8 cellular contexts compared by ENCODE assay signal in the genomic region with DNA sequence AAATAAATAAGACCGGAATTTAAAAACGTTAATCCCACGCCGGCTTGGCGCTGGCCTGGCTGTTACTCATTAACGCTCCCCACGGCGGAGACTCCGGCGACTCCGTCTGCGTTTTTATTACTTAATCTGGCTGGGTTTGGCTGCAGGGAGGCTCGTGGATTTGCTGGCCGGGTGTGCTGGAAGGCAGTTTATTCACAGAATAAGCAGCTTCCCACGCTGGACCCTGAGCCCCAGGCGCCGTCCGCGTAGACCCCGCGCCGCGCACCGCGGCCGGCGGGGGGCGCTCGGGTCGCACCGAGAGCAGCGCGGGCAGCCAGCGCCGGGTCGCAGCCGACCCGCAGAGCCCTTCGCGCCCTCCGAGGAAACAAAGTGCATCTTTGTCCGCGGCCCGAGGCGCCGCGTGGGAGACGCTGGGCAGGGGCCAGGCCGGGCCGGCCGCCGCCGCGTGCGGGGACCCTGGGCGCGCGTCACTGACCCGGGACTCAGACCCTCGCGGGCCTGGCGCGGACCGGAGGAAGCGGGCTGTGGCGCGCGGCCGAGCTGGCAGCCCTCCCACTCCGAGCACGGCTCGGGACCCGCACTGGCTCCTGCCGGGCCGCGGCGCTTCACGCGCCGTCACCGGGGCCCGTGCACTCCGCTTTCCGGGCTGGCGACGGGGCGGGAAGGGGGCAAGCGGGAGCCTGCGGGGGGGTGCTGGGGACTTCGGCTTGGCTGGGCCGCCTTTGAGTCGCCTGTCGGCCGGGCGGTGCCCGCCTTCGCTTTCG. TPM values are rescaled to one million over a fixed set of nuclear protein-coding genes. Genes with fewer than 3 reads are reported as not detected.
DNase-seq lines count a peak whose midpoint lies in the region; ATAC-seq, FAIRE-seq and TF ChIP-seq lines count a peak whose summit lies in the region.

No MANE protein-coding gene starts in this region.

- intact Hi-C loops in prostate gland (cut with DNase I): loop anchor here (1.0 to 5.0 kb wide), 4 partner anchors 46 to 336 kb away; partner anchors contain the start of gene RGS10

- DNase-seq in DMS79 treated with DMSO at 0.1 percent for 48 hours (lab: John Stamatoyannopoulos, UW) (peak; percentile 11), HTR-8/SVneo (ENCODE audit: insufficient read length, low spot score) (peak; percentile 58), SW480 (ENCODE audit: low spot score) (peak; percentile 53), amniotic stem cell (lab: John Stamatoyannopoulos, UW) (peak; percentile 34), right atrium auricular region (ENCODE audit: low spot score) (peak; percentile 91), prostate gland (ENCODE audit: low spot score) (peak; percentile 30), urothelium cell line (ENCODE audit: low spot score) (peak; percentile 76)

- H3K4me3 ChIP-seq in right atrium auricular region: peak overlapping the region; percentile 91 to 97
- H3K4me3 ChIP-seq in prostate gland: peak overlapping the region; percentile 72 to 85

- H3K9me3 ChIP-seq in right atrium auricular region (no peaks in the 10 kb centered on the region), prostate gland (no peaks in the 10 kb centered on the region)

- TF ChIP-seq POLR2A in prostate gland (IDR thresholded peaks at IDR 0.05): no peak

- TF ChIP-seq CTCF in right atrium auricular region (IDR thresholded peaks at IDR 0.05) (peak; percentile 86), prostate gland (IDR thresholded peaks at IDR 0.05) (peak; percentile 66 to 90 (median 84))

- H3K36me3 ChIP-seq in right atrium auricular region (no peaks in the 10 kb centered on the region), prostate gland (no peaks in the 10 kb centered on the region)

- peak; percentile 42 for ATAC-seq in GM21381 (IDR thresholded peaks at IDR 0.05; ENCODE audit: unreplicated experiment)

- FAIRE-seq in HTR-8/SVneo (lab: Jason Lieb, UNC): no peak
- no peak for FAIRE-seq in urothelium cell line (lab: Jason Lieb, UNC)

- H3K27ac ChIP-seq in right atrium auricular region (peak overlapping the region; percentile 98), prostate gland (peak overlapping the region; percentile 93 to 94)

- WGBS in prostate gland: under 1% methylated on average over 41 of the region's 98 CpGs

- H3K4me1 ChIP-seq in right atrium auricular region (peaks cover 0 to 35% of the 10 kb centered on the region in 2 donors), prostate gland (replicated peaks) (peaks cover 18% of the 10 kb centered on the region)

- no peaks in the 10 kb centered on the region for H3K27me3 ChIP-seq in right atrium auricular region
- no peaks in the 10 kb centered on the region for H3K27me3 ChIP-seq in prostate gland (replicated peaks; ENCODE audit: insufficient read depth)

RNA-seq across cellular contexts. Expression of gene GRK5, which starts 0.6 kb away (rescaled TPM):
- total RNA-seq in right atrium auricular region: 10 to 100 TPM; 19.2 to 53.8 TPM
- total RNA-seq in prostate gland: 10 to 100 TPM in 1 of 2 donors, 1 to 10 TPM in 1; 4.8 to 10.6 TPM

RNA-seq across cellular contexts. Expression of gene PRDX3, which starts 28.2 kb away (rescaled TPM):
- total RNA-seq in right atrium auricular region: 100 to 1,000 TPM; 168 to 250 TPM
- 100 to 1,000 TPM; 123 to 167 TPM for total RNA-seq in prostate gland

RNA-seq across cellular contexts. Expression of gene SFXN4, which starts 41.3 kb away (rescaled TPM):
- total RNA-seq in right atrium auricular region (10 to 100 TPM; 31.3 to 49.6 TPM), prostate gland (10 to 100 TPM; 19.7 to 22.7 TPM)

Comparison
In these comparisons a context has a peak if more than half of its experiments do, and no peak if none do; other contexts are left out.
1. Peak in every context shown above with its lines: DNase-seq, ATAC-seq, H3K4me3 ChIP-seq and H3K27ac ChIP-seq.
2. DNase-seq: peak in every context shown above with its lines; median percentile 91 in right atrium auricular region; 76 in urothelium cell line; 58 in HTR-8/SVneo; 53 in SW480; 34 in amniotic stem cell; 30 in prostate gland; 11 in DMS79 treated with DMSO at 0.1 percent for 48 hours.